ENCODE assay signal across 17 cellular contexts in genomic region chr7:22572937-22573336, GRCh38.
A peak's percentile ranks its signal among the peaks of the same experiment; 100 is the strongest.
DNase-seq lines count a peak whose midpoint lies in the region; ATAC-seq and TF ChIP-seq lines count a peak whose summit lies in the region.
"Had no signal": no experiment of that assay in that cellular context is flagged by ENCODE, and none has a peak within 500 bp of the region (broad histone marks: within the 10 kb centered on the region; RNA-seq: fewer than 3 reads in every experiment).

No MANE protein-coding gene starts in this region.

- H3K9me3 ChIP-seq in MG63 (no peaks in the 10 kb centered on the region), neural progenitor cell (ENCODE audit: low read depth) (no peaks in the 10 kb centered on the region)
- H3K9me3 ChIP-seq: esophagus muscularis mucosa, neutrophil had no signal

- H3K4me3 Mint-ChIP-seq in neural progenitor cell: peak overlapping the region; percentile 22
- H3K4me3 Mint-ChIP-seq: activated naive CD8-positive, alpha-beta T cell; CD8-positive, alpha-beta T cell; T-cell had no signal

- peaks cover 4% of the 10 kb centered on the region for H3K27me3 Mint-ChIP-seq in neural progenitor cell (ENCODE audit: insufficient read depth, low read depth)

- no peaks in the 10 kb centered on the region for H3F3A ChIP-seq in neural progenitor cell (ENCODE audit: low read depth)

- no peaks in the 10 kb centered on the region for H3K4me1 ChIP-seq in neural progenitor cell

- no peak overlapping the region for H3K9ac ChIP-seq in neural progenitor cell

- H3K4me1 Mint-ChIP-seq in neural progenitor cell: peaks cover 4% of the 10 kb centered on the region

- H3K27ac ChIP-seq in neural progenitor cell: no peak overlapping the region
- H3K27ac ChIP-seq: esophagus muscularis mucosa had no signal

- no peak overlapping the region for H3K4me3 ChIP-seq in MG63
- no peak overlapping the region for H3K4me3 ChIP-seq in neural progenitor cell
- H3K4me3 ChIP-seq: esophagus muscularis mucosa had no signal

- H3K4me2 ChIP-seq in neural progenitor cell: no peak overlapping the region

- H3K36me3 ChIP-seq in MG63: no peaks in the 10 kb centered on the region
- H3K36me3 ChIP-seq in neural progenitor cell: no peaks in the 10 kb centered on the region
- H3K36me3 ChIP-seq: neutrophil had no signal

- H3K27me3 ChIP-seq in MG63 (no peaks in the 10 kb centered on the region), neural progenitor cell (no peaks in the 10 kb centered on the region)
- H3K27me3 ChIP-seq: esophagus muscularis mucosa, neutrophil had no signal

- H2AFZ ChIP-seq in neural progenitor cell (replicated peaks): no peak overlapping the region

- DNase-seq in EH (ENCODE audit: low read depth) (peak; percentile 98), MG63 (peak; percentile 73), dedifferentiated amniotic fluid mesenchymal stem cell (ENCODE audit: extremely low spot score) (peak; percentile 63), neural progenitor cell (ENCODE audit: low spot score) (no peak), activated gamma-delta T cell treated with Interleukin-2 at 50 U/mL for 16 hours (no peak), T-helper 2 cell (no peak)
- DNase-seq: activated CD4-positive, CD25-positive, alpha-beta regulatory T cell treated with anti-CD3 and anti-CD28 coated beads, Interleukin-2, amount 50 U/mL, for 72 hours; CD8-positive, alpha-beta T cell; NCI-H1048; NCI-H2227 treated with DMSO at 0.1 percent for 48 hours; stimulated activated naive CD8-positive, alpha-beta T cell treated with anti-CD3 and anti-CD28 coated beads, Interleukin-15, Interleukin-2, amounts not matched to agents 100 U/mL and 50 U/mL, for 24 hours; T-cell had no signal

- no peaks in the 10 kb centered on the region for H4K20me1 ChIP-seq in neural progenitor cell (ENCODE audit: low read depth)

- H3K27ac Mint-ChIP-seq in neural progenitor cell: no peak overlapping the region
- H3K27ac Mint-ChIP-seq: activated naive CD8-positive, alpha-beta T cell; CD8-positive, alpha-beta T cell; T-cell had no signal

- H3K36me3 Mint-ChIP-seq in neural progenitor cell: no peaks in the 10 kb centered on the region
- H3K36me3 Mint-ChIP-seq: activated naive CD8-positive, alpha-beta T cell; CD8-positive, alpha-beta T cell; T-cell had no signal

- H3K9me3 Mint-ChIP-seq in neural progenitor cell: no peaks in the 10 kb centered on the region
- H3K9me3 Mint-ChIP-seq: CD8-positive, alpha-beta T cell; T-cell had no signal

- TF ChIP-seq CTCF in neural progenitor cell (IDR thresholded peaks at IDR 0.05): no peak

- H3K79me2 ChIP-seq in neural progenitor cell (ENCODE audit: low read depth): no peaks in the 10 kb centered on the region

- ATAC-seq in GM18858 (IDR thresholded peaks at IDR 0.05; ENCODE audit: unreplicated experiment) (no peak), HG03520 (IDR thresholded peaks at IDR 0.05; ENCODE audit: unreplicated experiment) (no peak)
- ATAC-seq: CD8-positive, alpha-beta T cell; stimulated activated naive CD8-positive, alpha-beta T cell treated with anti-CD3 and anti-CD28 coated beads, Interleukin-15, Interleukin-2, amounts not matched to agents 100 U/mL and 50 U/mL, for 24 hours; T-cell had no signal

Comparison
In these comparisons a context has a peak if more than half of its experiments do, and no peak if none do; other contexts are left out.
1. DNase-seq: peak in EH (single experiment), MG63 (single experiment) and dedifferentiated amniotic fluid mesenchymal stem cell (single experiment); none in neural progenitor cell (single experiment), activated gamma-delta T cell treated with Interleukin-2 at 50 U/mL for 16 hours (single experiment) and T-helper 2 cell (0 of 5).